In genomic region chr7:7221602-7222038, GRCh38 we compare ENCODE assay signal across 1 cellular context.
TF ChIP-seq lines count a peak whose summit lies in the region.

No MANE protein-coding gene starts in this region.

TF ChIP-seq in GM12878, 131 proteins besides CTCF, POLR2A, EP300 and RAD21:
- TF ChIP-seq CUX1 (IDR thresholded peaks at IDR 0.05; ENCODE audit: insufficient replicate concordance, low read depth, low read length) = no peak
- TF ChIP-seq IKZF2 (IDR thresholded peaks at IDR 0.05) = peak in 1 of 2 experiments; percentile 32; a peak in 1 of 4 replicates
- no peak for TF ChIP-seq RAD51 (IDR thresholded peaks at IDR 0.05)
TF ChIP-seq in GM12878: peak in this region for 1.
